In the genomic region with DNA sequence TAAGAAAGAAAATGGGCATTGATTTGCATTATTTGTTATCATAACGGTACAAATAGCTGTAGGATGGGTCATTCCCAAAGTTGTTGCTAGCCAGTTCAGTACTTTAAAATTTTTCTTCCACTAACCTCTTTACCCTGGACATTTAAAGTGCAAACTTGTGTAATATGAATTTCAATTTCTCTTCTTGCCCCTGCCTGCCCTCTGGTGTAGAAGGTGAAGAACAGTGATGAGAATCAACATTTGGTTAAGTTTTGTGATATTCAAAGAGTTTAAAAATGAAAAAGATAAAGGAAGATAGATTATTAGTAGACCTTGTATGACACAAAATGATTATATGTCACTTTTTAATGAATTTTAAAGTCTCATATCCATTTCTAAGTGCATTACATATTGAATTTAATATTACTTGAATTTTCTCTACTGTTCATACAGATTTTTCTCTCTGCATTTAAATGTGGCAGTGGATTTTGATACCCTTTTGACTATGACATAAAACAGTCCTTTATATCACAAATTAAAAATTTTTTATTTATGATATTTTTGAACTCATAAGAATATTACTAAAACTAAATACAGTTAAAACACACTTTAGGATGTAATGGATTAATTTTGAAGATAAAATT, we compare ENCODE assay signal across 8 cellular contexts.
DNase-seq lines count a peak whose midpoint lies in the region; ATAC-seq and TF ChIP-seq lines count a peak whose summit lies in the region.

No MANE protein-coding gene starts in this region.

- no peaks in the 10 kb centered on the region for H3K9me3 ChIP-seq in transverse colon

- TF ChIP-seq POLR2A in transverse colon (IDR thresholded peaks at IDR 0.05): no peak

- WGBS in transverse colon (ENCODE audit: low coverage in 1 of 2), 2 donors: 40 to 55% methylated on average over 1 of the region's 1 CpG

- peak; percentile 30 for TF ChIP-seq CTCF in activated CD8-positive, alpha-beta T cell treated with anti-CD3 and anti-CD28 coated beads for 36 hours (IDR thresholded peaks at IDR 0.05)
- peak; percentile 26 to 36 (median 28) for TF ChIP-seq CTCF in transverse colon (IDR thresholded peaks at IDR 0.05)

- in situ Hi-C loops in transverse colon (cut with MboI; ENCODE audit: low pct_ligation_motif_present in 1 of 4, low pct_unique_long_range_greater_than_20kb in 1 of 4, low sequenced_read_pairs in 3 of 4): no loop called here

- no peak overlapping the region for H3K4me3 ChIP-seq in transverse colon

- ATAC-seq in activated CD8-positive, alpha-beta T cell treated with anti-CD3 and anti-CD28 coated beads for 36 hours: no peak
- no peak for ATAC-seq in activated CD8-positive, alpha-beta T cell treated with anti-CD3 and anti-CD28 coated beads, Interleukin-2, amount 10 ng/mL, durations not matched to agents 7 days and 5 days

- H3K4me3 Mint-ChIP-seq in activated CD8-positive, alpha-beta T cell treated with anti-CD3 and anti-CD28 coated beads for 36 hours: no peak overlapping the region
- no peak overlapping the region for H3K4me3 Mint-ChIP-seq in activated CD8-positive, alpha-beta T cell treated with anti-CD3 and anti-CD28 coated beads, Interleukin-2, amount 10 ng/mL, durations not matched to agents 7 days and 5 days
- no peak overlapping the region for H3K4me3 Mint-ChIP-seq in activated CD4-positive, alpha-beta memory T cell treated with anti-CD3 and anti-CD28 coated beads, Interleukin-2, amount 10 ng/mL, durations not matched to agents 7 days and 5 days

- peaks cover 0 to 3% (median 0%) of the 10 kb centered on the region in 4 donors for H3K4me1 ChIP-seq in transverse colon

- CTCF ChIA-PET in activated CD8-positive, alpha-beta T cell treated with anti-CD3 and anti-CD28 coated beads for 36 hours (lab: Charles Lee): no interaction called here
- CTCF ChIA-PET in activated CD8-positive, alpha-beta T cell treated with anti-CD3 and anti-CD28 coated beads, Interleukin-2, amount 10 ng/mL, durations not matched to agents 7 days and 5 days (lab: Charles Lee): interaction anchor here (0.8 to 1.2 kb wide), 2 partner anchors 10 to 16 kb away, joined by 3 read pairs; no protein-coding TSS in a partner anchor
- CTCF ChIA-PET in activated CD4-positive, alpha-beta memory T cell treated with anti-CD3 and anti-CD28 coated beads, Interleukin-2, amount 10 ng/mL, durations not matched to agents 7 days and 5 days (lab: Charles Lee): no interaction called here

- POLR2A ChIA-PET in activated CD8-positive, alpha-beta T cell treated with anti-CD3 and anti-CD28 coated beads for 36 hours (lab: Charles Lee): no interaction called here
- POLR2A ChIA-PET in activated CD8-positive, alpha-beta T cell treated with anti-CD3 and anti-CD28 coated beads, Interleukin-2, amount 10 ng/mL, durations not matched to agents 7 days and 5 days (lab: Charles Lee): no interaction called here
- POLR2A ChIA-PET in activated CD4-positive, alpha-beta memory T cell treated with anti-CD3 and anti-CD28 coated beads, Interleukin-2, amount 10 ng/mL, durations not matched to agents 7 days and 5 days (lab: Charles Lee): no interaction called here

- peaks cover 3% of the 10 kb centered on the region for H3K27me3 Mint-ChIP-seq in activated CD8-positive, alpha-beta T cell treated with anti-CD3 and anti-CD28 coated beads for 36 hours
- H3K27me3 Mint-ChIP-seq in activated CD8-positive, alpha-beta T cell treated with anti-CD3 and anti-CD28 coated beads, Interleukin-2, amount 10 ng/mL, durations not matched to agents 7 days and 5 days (ENCODE audit: low read depth): peaks cover 5% of the 10 kb centered on the region
- peaks cover 12% of the 10 kb centered on the region for H3K27me3 Mint-ChIP-seq in activated CD4-positive, alpha-beta memory T cell treated with anti-CD3 and anti-CD28 coated beads, Interleukin-2, amount 10 ng/mL, durations not matched to agents 7 days and 5 days

- H3K9me3 Mint-ChIP-seq in activated CD8-positive, alpha-beta T cell treated with anti-CD3 and anti-CD28 coated beads for 36 hours: no peaks in the 10 kb centered on the region
- no peaks in the 10 kb centered on the region for H3K9me3 Mint-ChIP-seq in activated CD8-positive, alpha-beta T cell treated with anti-CD3 and anti-CD28 coated beads, Interleukin-2, amount 10 ng/mL, durations not matched to agents 7 days and 5 days (ENCODE audit: insufficient read depth)
- no peaks in the 10 kb centered on the region for H3K9me3 Mint-ChIP-seq in activated CD4-positive, alpha-beta memory T cell treated with anti-CD3 and anti-CD28 coated beads, Interleukin-2, amount 10 ng/mL, durations not matched to agents 7 days and 5 days

- no peak overlapping the region for H3K27ac ChIP-seq in transverse colon

- H3K36me3 Mint-ChIP-seq in activated CD8-positive, alpha-beta T cell treated with anti-CD3 and anti-CD28 coated beads for 36 hours (ENCODE audit: low read depth): no peaks in the 10 kb centered on the region
- no peaks in the 10 kb centered on the region for H3K36me3 Mint-ChIP-seq in activated CD8-positive, alpha-beta T cell treated with anti-CD3 and anti-CD28 coated beads, Interleukin-2, amount 10 ng/mL, durations not matched to agents 7 days and 5 days (ENCODE audit: low read depth)
- no peaks in the 10 kb centered on the region for H3K36me3 Mint-ChIP-seq in activated CD4-positive, alpha-beta memory T cell treated with anti-CD3 and anti-CD28 coated beads, Interleukin-2, amount 10 ng/mL, durations not matched to agents 7 days and 5 days (ENCODE audit: low read depth)

- H3K27me3 ChIP-seq in transverse colon: no peaks in the 10 kb centered on the region

- no peak for DNase-seq in activated CD8-positive, alpha-beta T cell treated with anti-CD3 and anti-CD28 coated beads for 36 hours
- no peak for DNase-seq in activated CD8-positive, alpha-beta T cell treated with anti-CD3 and anti-CD28 coated beads, Interleukin-2, amount 10 ng/mL, durations not matched to agents 7 days and 5 days
- DNase-seq in RKO (ENCODE audit: low spot score) (peak; percentile 39), fibroblast of the conjunctiva (ENCODE audit: low read depth) (peak; percentile 44), transverse colon (no peak), C1 segment of cervical spinal cord (lab: John Stamatoyannopoulos, UW) (no peak), activated gamma-delta T cell treated with Interleukin-2 at 50 U/mL for 16 hours (no peak)
- no peak for DNase-seq in activated CD4-positive, alpha-beta memory T cell treated with anti-CD3 and anti-CD28 coated beads, Interleukin-2, amount 10 ng/mL, durations not matched to agents 7 days and 5 days

- no peak overlapping the region for H3K27ac Mint-ChIP-seq in activated CD8-positive, alpha-beta T cell treated with anti-CD3 and anti-CD28 coated beads for 36 hours
- H3K27ac Mint-ChIP-seq in activated CD8-positive, alpha-beta T cell treated with anti-CD3 and anti-CD28 coated beads, Interleukin-2, amount 10 ng/mL, durations not matched to agents 7 days and 5 days: no peak overlapping the region
- H3K27ac Mint-ChIP-seq in activated CD4-positive, alpha-beta memory T cell treated with anti-CD3 and anti-CD28 coated beads, Interleukin-2, amount 10 ng/mL, durations not matched to agents 7 days and 5 days: no peak overlapping the region

- no peaks in the 10 kb centered on the region for H3K36me3 ChIP-seq in transverse colon

- intact Hi-C loops in activated CD8-positive, alpha-beta T cell treated with anti-CD3 and anti-CD28 coated beads for 36 hours (cut with micrococcal nuclease): loop anchor here (10.0 kb wide), 1 partner anchor 471 kb away; no protein-coding TSS in a partner anchor
- intact Hi-C loops in transverse colon (cut with DNase I; ENCODE audit: low total_unique reads): no loop called here

- TF ChIP-seq EP300 in transverse colon (IDR thresholded peaks at IDR 0.05; ENCODE audit: low read depth): no peak

- H3K4me1 Mint-ChIP-seq in activated CD8-positive, alpha-beta T cell treated with anti-CD3 and anti-CD28 coated beads for 36 hours (ENCODE audit: low read depth): no peaks in the 10 kb centered on the region
- no peaks in the 10 kb centered on the region for H3K4me1 Mint-ChIP-seq in activated CD8-positive, alpha-beta T cell treated with anti-CD3 and anti-CD28 coated beads, Interleukin-2, amount 10 ng/mL, durations not matched to agents 7 days and 5 days (ENCODE audit: low read depth)
- H3K4me1 Mint-ChIP-seq in activated CD4-positive, alpha-beta memory T cell treated with anti-CD3 and anti-CD28 coated beads, Interleukin-2, amount 10 ng/mL, durations not matched to agents 7 days and 5 days: no peaks in the 10 kb centered on the region

Comparison
In these comparisons a context has a peak if more than half of its experiments do, and no peak if none do; other contexts are left out.
1. DNase-seq: peak in RKO (single experiment) and fibroblast of the conjunctiva (single experiment); none in activated CD8-positive, alpha-beta T cell treated with anti-CD3 and anti-CD28 coated beads for 36 hours (single experiment), activated CD8-positive, alpha-beta T cell treated with anti-CD3 and anti-CD28 coated beads, Interleukin-2, amount 10 ng/mL, durations not matched to agents 7 days and 5 days (single experiment), transverse colon (single experiment), C1 segment of cervical spinal cord (0 of 14), activated gamma-delta T cell treated with Interleukin-2 at 50 U/mL for 16 hours (single experiment) and activated CD4-positive, alpha-beta memory T cell treated with anti-CD3 and anti-CD28 coated beads, Interleukin-2, amount 10 ng/mL, durations not matched to agents 7 days and 5 days (single experiment).